Comparison of ENCODE assay signal across 3 cellular contexts in genomic region chr2:130230907-130231306, GRCh38. TPM values are rescaled to one million over a fixed set of nuclear protein-coding genes. Genes with fewer than 3 reads are reported as not detected.
"Had no signal": no experiment of that assay in that cellular context is flagged by ENCODE, and none has a peak within 500 bp of the region (broad histone marks: within the 10 kb centered on the region; RNA-seq: fewer than 3 reads in every experiment).

No MANE protein-coding gene starts in this region.

RNA-seq across cellular contexts. Expression of gene TUBA3E, which starts 32.7 kb away (rescaled TPM):
- total RNA-seq: HT-29, IMR-90 had no signal
- polyA plus RNA-seq: IgD-negative memory B cell, IMR-90 had no signal
